In genomic region chr3:101484805-101485620, GRCh38 we compare ENCODE assay signal across 14 cellular contexts. TPM values are rescaled to one million over a fixed set of nuclear protein-coding genes. Genes with fewer than 3 reads are reported as not detected.
DNase-seq lines count a peak whose midpoint lies in the region; ATAC-seq and TF ChIP-seq lines count a peak whose summit lies in the region.
"Had no signal": no experiment of that assay in that cellular context is flagged by ENCODE, and none has a peak within 500 bp of the region (broad histone marks: within the 10 kb centered on the region; RNA-seq: fewer than 3 reads in every experiment).

No MANE protein-coding gene starts in this region.

- 71% methylated on average over 8 of the region's 8 CpGs for WGBS in smooth muscle cell (ENCODE audit: low lambda C conversion rate)

- no peaks in the 10 kb centered on the region for H3F3A ChIP-seq in smooth muscle cell (ENCODE audit: low read depth)

- peaks cover 15% of the 10 kb centered on the region for H4K20me1 ChIP-seq in smooth muscle cell (ENCODE audit: low read depth)

- peak overlapping the region; percentile 54 for H3K27ac Mint-ChIP-seq in activated naive CD4-positive, alpha-beta T cell treated with anti-CD3 and anti-CD28 coated beads for 36 hours
- H3K27ac Mint-ChIP-seq in T-helper 17 cell, result peak overlapping the region; percentile 19
- H3K27ac Mint-ChIP-seq: activated naive CD8-positive, alpha-beta T cell treated with anti-CD3 and anti-CD28 coated beads, Interleukin-2, amount 10 ng/mL, durations not matched to agents 7 days and 5 days had no signal

- H3K36me3 Mint-ChIP-seq in activated naive CD4-positive, alpha-beta T cell treated with anti-CD3 and anti-CD28 coated beads for 36 hours (ENCODE audit: low read depth), result peaks cover 36% of the 10 kb centered on the region
- peaks cover 10% of the 10 kb centered on the region for H3K36me3 Mint-ChIP-seq in T-helper 17 cell (ENCODE audit: low read depth)

- H3K36me3 ChIP-seq in smooth muscle cell (ENCODE audit: low read depth), result no peaks in the 10 kb centered on the region
- H3K36me3 ChIP-seq: WERI-Rb-1 had no signal

- H3K9me3 Mint-ChIP-seq in activated naive CD4-positive, alpha-beta T cell treated with anti-CD3 and anti-CD28 coated beads for 36 hours, result peaks cover 2% of the 10 kb centered on the region

- DNase-seq in activated naive CD4-positive, alpha-beta T cell treated with anti-CD3 and anti-CD28 coated beads for 36 hours, result no peak
- DNase-seq in activated naive CD4-positive, alpha-beta T cell (lab: John Stamatoyannopoulos, UW), result no peak
- DNase-seq in T-helper 17 cell, result no peak
- DNase-seq in fibroblast of pulmonary artery (ENCODE audit: low read depth), result peak; percentile 61
- DNase-seq in smooth muscle cell (lab: John Stamatoyannopoulos, UW; ENCODE audit: unreplicated experiment), result no peak
- no peak for DNase-seq in medulla oblongata (ENCODE audit: extremely low spot score)
- DNase-seq in activated gamma-delta T cell (lab: John Stamatoyannopoulos, UW), result no peak
- DNase-seq: activated naive CD8-positive, alpha-beta T cell treated with anti-CD3 and anti-CD28 coated beads, Interleukin-2, amount 10 ng/mL, durations not matched to agents 7 days and 5 days; midbrain; small intestine; WERI-Rb-1 had no signal

- no peak overlapping the region for H3K4me3 ChIP-seq in fibroblast of pulmonary artery (replicated peaks; ENCODE audit: low read depth, low read length)
- H3K4me3 ChIP-seq in smooth muscle cell, result no peak overlapping the region
- H3K4me3 ChIP-seq: esophagus muscularis mucosa, PC-9 had no signal

- H3K4me3 Mint-ChIP-seq in activated naive CD4-positive, alpha-beta T cell treated with anti-CD3 and anti-CD28 coated beads for 36 hours, result no peak overlapping the region
- no peak overlapping the region for H3K4me3 Mint-ChIP-seq in T-helper 17 cell
- H3K4me3 Mint-ChIP-seq: activated naive CD8-positive, alpha-beta T cell treated with anti-CD3 and anti-CD28 coated beads, Interleukin-2, amount 10 ng/mL, durations not matched to agents 7 days and 5 days had no signal

- peaks cover 62% of the 10 kb centered on the region for H3K79me2 ChIP-seq in smooth muscle cell (ENCODE audit: low read depth)

- no peak for TF ChIP-seq CTCF in fibroblast of pulmonary artery (IDR thresholded peaks at IDR 0.05; ENCODE audit: low read length, missing control alignments)
- TF ChIP-seq CTCF in smooth muscle cell (IDR thresholded peaks at IDR 0.05; ENCODE audit: borderline replicate concordance, insufficient read depth, poor library complexity, severe bottlenecking), result no peak

- H2AFZ ChIP-seq in smooth muscle cell (ENCODE audit: low read depth), result no peak overlapping the region
- H2AFZ ChIP-seq: PC-9 had no signal

- CTCF ChIA-PET in activated naive CD4-positive, alpha-beta T cell treated with anti-CD3 and anti-CD28 coated beads for 36 hours (lab: Charles Lee), result no interaction called here

- no peaks in the 10 kb centered on the region for H3K4me1 ChIP-seq in smooth muscle cell (ENCODE audit: low read depth)

- peaks cover 57% of the 10 kb centered on the region for H3K4me1 Mint-ChIP-seq in activated naive CD4-positive, alpha-beta T cell treated with anti-CD3 and anti-CD28 coated beads for 36 hours (ENCODE audit: low read depth)
- peaks cover 49% of the 10 kb centered on the region for H3K4me1 Mint-ChIP-seq in T-helper 17 cell

- peak overlapping the region; percentile 49 for H3K27ac ChIP-seq in smooth muscle cell (ENCODE audit: low read depth)
- H3K27ac ChIP-seq: esophagus muscularis mucosa, PC-9, WERI-Rb-1 had no signal

- peak overlapping the region; percentile 64 for H3K4me2 ChIP-seq in smooth muscle cell
- H3K4me2 ChIP-seq: PC-9 had no signal

- H3K27me3 ChIP-seq in smooth muscle cell (ENCODE audit: low read depth), result no peaks in the 10 kb centered on the region
- H3K27me3 ChIP-seq: esophagus muscularis mucosa had no signal

- H3K27me3 Mint-ChIP-seq in activated naive CD4-positive, alpha-beta T cell treated with anti-CD3 and anti-CD28 coated beads for 36 hours (ENCODE audit: low read depth), result no peaks in the 10 kb centered on the region
- no peaks in the 10 kb centered on the region for H3K27me3 Mint-ChIP-seq in T-helper 17 cell
- H3K27me3 Mint-ChIP-seq: activated naive CD8-positive, alpha-beta T cell treated with anti-CD3 and anti-CD28 coated beads, Interleukin-2, amount 10 ng/mL, durations not matched to agents 7 days and 5 days had no signal

- no peaks in the 10 kb centered on the region for H3K9me3 ChIP-seq in T-helper 17 cell (ENCODE audit: control insufficient read depth, low read length, poor library complexity, severe bottlenecking)
- H3K9me3 ChIP-seq in smooth muscle cell (replicated peaks; ENCODE audit: low read depth), result no peaks in the 10 kb centered on the region
- H3K9me3 ChIP-seq: esophagus muscularis mucosa had no signal

- H3K9ac ChIP-seq in smooth muscle cell (ENCODE audit: low read depth), result no peak overlapping the region

- intact Hi-C loops in activated naive CD4-positive, alpha-beta T cell treated with anti-CD3 and anti-CD28 coated beads for 36 hours (cut with micrococcal nuclease), result no loop called here

- no peak for ATAC-seq in T-helper 17 cell
- no peak for ATAC-seq in HG03159 (IDR thresholded peaks at IDR 0.05; ENCODE audit: unreplicated experiment)

RNA-seq across cellular contexts. Expression of gene SENP7, which starts 28.0 kb away (rescaled TPM):
- total RNA-seq in activated naive CD4-positive, alpha-beta T cell treated with anti-CD3 and anti-CD28 coated beads for 36 hours, result 10 to 100 TPM; 16.1 to 16.8 TPM
- total RNA-seq in T-helper 17 cell (10 to 100 TPM; 39.0 to 48.3 TPM), smooth muscle cell (37.1 and 46.4 TPM in 2 replicates)
- polyA plus RNA-seq in smooth muscle cell, result 6.6 and 8.7 TPM in 2 replicates
